Comparison of ENCODE assay signal across 9 cellular contexts in the genomic region with DNA sequence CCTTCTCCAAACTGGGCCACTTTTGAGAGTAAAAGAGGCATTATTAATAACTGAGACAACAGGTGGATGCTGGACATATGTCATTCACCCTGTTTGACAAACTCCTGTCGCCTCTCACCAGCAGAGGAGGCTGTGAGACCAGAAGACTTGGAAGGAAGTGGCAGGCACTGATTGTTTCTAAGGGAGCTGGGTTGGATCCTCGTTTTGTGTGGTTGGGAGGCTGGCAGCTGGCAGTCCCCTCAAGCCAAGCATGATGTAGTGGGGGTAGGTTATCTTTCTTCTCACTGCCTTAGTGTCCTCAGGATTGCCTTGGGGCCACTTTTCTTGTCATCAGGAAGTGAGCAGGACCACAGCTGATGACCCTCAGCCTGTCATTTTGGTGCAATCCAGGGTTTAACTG.
DNase-seq lines count a peak whose midpoint lies in the region; ATAC-seq and TF ChIP-seq lines count a peak whose summit lies in the region.
"Had no signal": no experiment of that assay in that cellular context is flagged by ENCODE, and none has a peak within 500 bp of the region (broad histone marks: within the 10 kb centered on the region; RNA-seq: fewer than 3 reads in every experiment).

No MANE protein-coding gene starts in this region.

- no peak overlapping the region for H3K23ac ChIP-seq in trophoblast cell (ENCODE audit: low read length)

- no peak for ATAC-seq in GM18498 (IDR thresholded peaks at IDR 0.05; ENCODE audit: unreplicated experiment)

- peak overlapping the region; percentile 51 for H3K18ac ChIP-seq in trophoblast cell (ENCODE audit: low read length)

- H3K9ac ChIP-seq in endodermal cell (ENCODE audit: extremely low read depth, low read length, poor library complexity, severe bottlenecking) (no peak overlapping the region), trophoblast cell (ENCODE audit: low read length) (no peak overlapping the region)
- H3K9ac ChIP-seq: parathyroid adenoma had no signal

- no peak overlapping the region for H3K4ac ChIP-seq in trophoblast cell (ENCODE audit: low read depth, low read length)

- TF ChIP-seq CTCF in LNCaP clone FGC (IDR thresholded peaks at IDR 0.05; ENCODE audit: control insufficient read depth, extremely low read depth, insufficient read depth) (peak; percentile 78), endodermal cell (conservative IDR thresholded peaks at IDR 0.05) (peak; percentile 81)

- H3K4me2 ChIP-seq in trophoblast cell (ENCODE audit: low read length): no peak overlapping the region

- peak overlapping the region; percentile 59 for H3K14ac ChIP-seq in trophoblast cell (ENCODE audit: low read length)

- DNase-seq in DMS53 (lab: John Stamatoyannopoulos, UW): peak; percentile 3
- DNase-seq in DMS53 treated with DMSO at 0.1 percent for 48 hours (lab: John Stamatoyannopoulos, UW; ENCODE audit: unreplicated experiment): no peak
- DNase-seq in LNCaP clone FGC (ENCODE audit: low read depth): no peak
- peak; percentile 84 for DNase-seq in endodermal cell
- peak; percentile 24 to 49 for DNase-seq in trophoblast cell
- DNase-seq in mesenteric fat pad (ENCODE audit: low spot score): no peak
- no peak for DNase-seq in activated effector memory CD4-positive, alpha-beta T cell treated with anti-CD3 and anti-CD28 coated beads, Interleukin-2, amount 50 U/mL, for 16 hours

- peak overlapping the region; percentile 82 for H2BK120ac ChIP-seq in trophoblast cell (ENCODE audit: insufficient read depth, low read length, poor library complexity)

- peaks cover 48% of the 10 kb centered on the region for H3K4me1 Mint-ChIP-seq in endodermal cell

- H2BK12ac ChIP-seq in trophoblast cell (ENCODE audit: low read length): peak overlapping the region; percentile 61

- H3K27me3 ChIP-seq in endodermal cell (ENCODE audit: control insufficient read depth, insufficient read depth, low read length, poor library complexity, severe bottlenecking) (no peaks in the 10 kb centered on the region), trophoblast cell (ENCODE audit: insufficient read depth, low read length) (no peaks in the 10 kb centered on the region)

- 54 to 67% methylated on average over 1 to 2 of the region's 2 CpGs for WGBS in endodermal cell (ENCODE audit: insufficient coverage in 1 of 2, insufficient read length in 1 of 2), 2 experiments
- WGBS in trophoblast cell (ENCODE audit: extremely low coverage, insufficient coverage, insufficient read length): no CpG with 5 or more reads among the region's 2 CpGs

- H3K27me3 Mint-ChIP-seq in endodermal cell (ENCODE audit: insufficient read depth): no peaks in the 10 kb centered on the region

- H2AK5ac ChIP-seq in trophoblast cell (ENCODE audit: low read length): peak overlapping the region; percentile 64

- peak overlapping the region; percentile 78 for H2BK5ac ChIP-seq in trophoblast cell (ENCODE audit: low read depth, low read length, poor library complexity)

- H3K4me1 ChIP-seq in endodermal cell (ENCODE audit: control insufficient read depth, insufficient read depth, low read length) (peaks cover 32% of the 10 kb centered on the region), trophoblast cell (ENCODE audit: control insufficient read depth in 1 of 2, insufficient read depth in 2 of 2, low read length in 2 of 2) (peaks cover 11 to 26% of the 10 kb centered on the region in 2 experiments)
- H3K4me1 ChIP-seq: parathyroid adenoma had no signal

- H3K27ac ChIP-seq in endodermal cell (ENCODE audit: low read depth, low read length) (no peak overlapping the region), trophoblast cell (ENCODE audit: low read depth, low read length) (peak overlapping the region; percentile 82)
- H3K27ac ChIP-seq: parathyroid adenoma had no signal

- H4K8ac ChIP-seq in trophoblast cell (ENCODE audit: low read depth, low read length): peak overlapping the region; percentile 46

- H3K27ac Mint-ChIP-seq in endodermal cell: peak overlapping the region; percentile 88

- no peak overlapping the region for H4K12ac ChIP-seq in trophoblast cell (ENCODE audit: low read depth, low read length)

- H3K4me3 ChIP-seq in LNCaP clone FGC (ENCODE audit: low read depth, low read length): no peak overlapping the region
- H3K4me3 ChIP-seq in endodermal cell (ENCODE audit: low read length): no peak overlapping the region
- H3K4me3 ChIP-seq in trophoblast cell (ENCODE audit: low read depth, low read length): no peak overlapping the region

- peak overlapping the region; percentile 91 for H4K91ac ChIP-seq in trophoblast cell (ENCODE audit: low read depth, low read length)

- H3K4me3 Mint-ChIP-seq in endodermal cell: no peak overlapping the region

- no peaks in the 10 kb centered on the region for H3K9me3 ChIP-seq in endodermal cell (ENCODE audit: control insufficient read depth, low read length)
- peaks cover 1% of the 10 kb centered on the region for H3K9me3 ChIP-seq in trophoblast cell (ENCODE audit: insufficient read depth, low read depth, low read length)

- H3K36me3 Mint-ChIP-seq in endodermal cell (ENCODE audit: low read depth): peaks cover 4% of the 10 kb centered on the region

- H3K79me2 ChIP-seq in trophoblast cell (ENCODE audit: control insufficient read depth, insufficient read depth, low read length, poor library complexity): peaks cover 3% of the 10 kb centered on the region
- H3K79me2 ChIP-seq: parathyroid adenoma had no signal

- H3K9me3 Mint-ChIP-seq in endodermal cell: peaks cover 5% of the 10 kb centered on the region

- H2AFZ ChIP-seq in trophoblast cell (ENCODE audit: insufficient read depth, low read length, poor library complexity): peak overlapping the region; percentile 76
- H2AFZ ChIP-seq: parathyroid adenoma had no signal

- H3K79me1 ChIP-seq in trophoblast cell (ENCODE audit: low read length): peaks cover 21% of the 10 kb centered on the region

- H3K36me3 ChIP-seq in endodermal cell (ENCODE audit: control insufficient read depth, insufficient read depth, low read length) (no peaks in the 10 kb centered on the region), trophoblast cell (ENCODE audit: control insufficient read depth in 1 of 2, insufficient read depth in 2 of 2, low read length in 2 of 2) (no peaks in the 10 kb centered on the region)

Comparison
In these comparisons a context has a peak if more than half of its experiments do, and no peak if none do; other contexts are left out.
1. DNase-seq: peak in DMS53 (single experiment), endodermal cell (single experiment) and trophoblast cell (2 of 2); none in DMS53 treated with DMSO at 0.1 percent for 48 hours (single experiment), LNCaP clone FGC (single experiment), mesenteric fat pad (single experiment) and activated effector memory CD4-positive, alpha-beta T cell treated with anti-CD3 and anti-CD28 coated beads, Interleukin-2, amount 50 U/mL, for 16 hours (single experiment).